In genomic region chr11:45208135-45208534, GRCh38 we compare ENCODE assay signal across 18 cellular contexts.
DNase-seq lines count a peak whose midpoint lies in the region; TF ChIP-seq lines count a peak whose summit lies in the region.
"Had no signal": no experiment of that assay in that cellular context is flagged by ENCODE, and none has a peak within 500 bp of the region (broad histone marks: within the 10 kb centered on the region; RNA-seq: fewer than 3 reads in every experiment).

No MANE protein-coding gene starts in this region.

- no peak overlapping the region for H3K4me2 ChIP-seq in hepatocyte

- WGBS in hepatocyte (ENCODE audit: low lambda C conversion rate, missing lambda C conversion rate): 61% methylated on average over 8 of the region's 8 CpGs

- no peaks in the 10 kb centered on the region for H4K20me1 ChIP-seq in hepatocyte (ENCODE audit: insufficient read depth, poor library complexity, severe bottlenecking)

- peaks cover 31% of the 10 kb centered on the region for H3K4me1 ChIP-seq in hepatocyte (ENCODE audit: insufficient read depth)

- intact Hi-C loops in head of caudate nucleus (cut with DNase I): no loop called here

- H3K36me3 ChIP-seq in hepatocyte (replicated peaks; ENCODE audit: insufficient read depth, low read depth): no peaks in the 10 kb centered on the region

- TF ChIP-seq CTCF in hepatocyte (IDR thresholded peaks at IDR 0.05; ENCODE audit: poor library complexity): no peak

- H3K27me3 ChIP-seq in hepatocyte: no peaks in the 10 kb centered on the region
- H3K27me3 ChIP-seq: heart right ventricle had no signal

- H3K4me3 ChIP-seq in hepatocyte: no peak overlapping the region
- H3K4me3 ChIP-seq: heart right ventricle, lung, skin epidermis had no signal

- DNase-seq in NCI-H146 (lab: John Stamatoyannopoulos, UW): peak; percentile 23
- DNase-seq in NCI-H146 treated with DMSO at 0.1 percent for 48 hours (lab: John Stamatoyannopoulos, UW; ENCODE audit: unreplicated experiment): no peak
- peak; percentile 31 to 67 for DNase-seq in NCI-H1930 (lab: John Stamatoyannopoulos, UW)
- DNase-seq in hepatocyte (ENCODE audit: low spot score): no peak
- DNase-seq in AG20443 (ENCODE audit: low spot score): no peak
- DNase-seq in head of caudate nucleus: no peak
- DNase-seq in DMS114 treated with DMSO at 0.1 percent for 48 hours (lab: John Stamatoyannopoulos, UW; ENCODE audit: unreplicated experiment): no peak
- DNase-seq: activated CD4-positive, alpha-beta T cell treated with anti-CD3 and anti-CD28 coated beads for 36 hours; activated CD8-positive, alpha-beta memory T cell treated with anti-CD3 and anti-CD28 coated beads, Interleukin-2, amount 10 ng/mL, durations not matched to agents 7 days and 5 days; activated naive CD8-positive, alpha-beta T cell treated with anti-CD3 and anti-CD28 coated beads for 36 hours; endodermal cell; heart right ventricle; naive B cell; stimulated activated CD4-positive, alpha-beta T cell treated with anti-CD3 and anti-CD28 coated beads, Interleukin-2, amount 100 ng/mL, for 48 hours had no signal

- no peaks in the 10 kb centered on the region for H3K9me2 ChIP-seq in hepatocyte (replicated peaks; ENCODE audit: insufficient read depth)

- H2AFZ ChIP-seq in hepatocyte: no peak overlapping the region

- H3K9me3 ChIP-seq in hepatocyte (ENCODE audit: low read depth): no peaks in the 10 kb centered on the region

- H3K79me2 ChIP-seq in hepatocyte: peaks cover 18% of the 10 kb centered on the region

- H3K27ac ChIP-seq in hepatocyte: peak overlapping the region; percentile 88
- H3K27ac ChIP-seq in temporal lobe (ENCODE audit: low read depth, low read length): peak overlapping the region; percentile 69
- H3K27ac ChIP-seq: C4-2B, skin epidermis had no signal

Comparison
In these comparisons a context has a peak if more than half of its experiments do, and no peak if none do; other contexts are left out.
1. DNase-seq: peak in NCI-H146 (single experiment) and NCI-H1930 (2 of 2); none in NCI-H146 treated with DMSO at 0.1 percent for 48 hours (single experiment), hepatocyte (single experiment), AG20443 (single experiment), head of caudate nucleus (0 of 42) and DMS114 treated with DMSO at 0.1 percent for 48 hours (single experiment).